In genomic region chr12:846376-846775, GRCh38 we compare ENCODE assay signal across 1 cellular context.
TF ChIP-seq lines count a peak whose summit lies in the region.

No MANE protein-coding gene starts in this region.

TF ChIP-seq in GM23338, 12 proteins besides CTCF, POLR2A, EP300 and RAD21:
- no peak for TF ChIP-seq ZNF462 (CRISPR knock-in tag; IDR thresholded peaks at IDR 0.05)
- TF ChIP-seq CREB1 (CRISPR knock-in tag; IDR thresholded peaks at IDR 0.05; ENCODE audit: low read depth), result no peak
- TF ChIP-seq ETS1 (IDR thresholded peaks at IDR 0.05), result no peak
- TF ChIP-seq JUNB (IDR thresholded peaks at IDR 0.05; ENCODE audit: unreplicated experiment), result no peak
- TF ChIP-seq REST (IDR thresholded peaks at IDR 0.05; ENCODE audit: unreplicated experiment), result no peak
- TF ChIP-seq EZH2phosphoT487 (IDR thresholded peaks at IDR 0.05; ENCODE audit: unreplicated experiment), result no peak
- TF ChIP-seq POLR2AphosphoS5 (IDR thresholded peaks at IDR 0.05; ENCODE audit: low read depth), result no peak
- no peak for TF ChIP-seq STAT1 (IDR thresholded peaks at IDR 0.05; ENCODE audit: unreplicated experiment)
- no peak for TF ChIP-seq ZNF114 (CRISPR knock-in tag; IDR thresholded peaks at IDR 0.05)
- TF ChIP-seq NANOG (IDR thresholded peaks at IDR 0.05; ENCODE audit: borderline replicate concordance), result no peak
- TF ChIP-seq EZH2 (IDR thresholded peaks at IDR 0.05; ENCODE audit: low read depth, unreplicated experiment), result no peak
- no peak for TF ChIP-seq ZNF331 (CRISPR knock-in tag; IDR thresholded peaks at IDR 0.05; ENCODE audit: low read depth)
